ENCODE assay signal across 18 cellular contexts in genomic region chr5:6861667-6862066, GRCh38.
"Had no signal": no experiment of that assay in that cellular context is flagged by ENCODE, and none has a peak within 500 bp of the region (broad histone marks: within the 10 kb centered on the region; RNA-seq: fewer than 3 reads in every experiment).

No MANE protein-coding gene starts in this region.

- H3K9me3 ChIP-seq: Peyer's patch, SJSA1 had no signal

- H3K36me3 ChIP-seq: cardiac muscle cell, Peyer's patch, SJSA1 had no signal

- H3K27me3 ChIP-seq: cardiac muscle cell, Peyer's patch, SJSA1 had no signal

- H3K4me1 ChIP-seq: Peyer's patch, SJSA1 had no signal

- H3K4me3 ChIP-seq: cardiac muscle cell, Peyer's patch, SJSA1 had no signal

- H3K27ac ChIP-seq: cardiac muscle cell, Peyer's patch, SJSA1 had no signal

- DNase-seq: activated CD4-positive, alpha-beta memory T cell treated with anti-CD3 and anti-CD28 coated beads for 36 hours; activated CD4-positive, alpha-beta T cell treated with anti-CD3 and anti-CD28 coated beads, Interleukin-2, amount 10 ng/mL, durations not matched to agents 7 days and 5 days; activated CD4-positive, CD25-positive, alpha-beta regulatory T cell; activated CD8-positive, alpha-beta memory T cell treated with anti-CD3 and anti-CD28 coated beads for 24 hours; activated gamma-delta T cell; activated naive CD4-positive, alpha-beta T cell treated with anti-CD3 and anti-CD28 coated beads for 36 hours; activated T-cell treated with anti-CD3 and anti-CD28 coated beads, Interleukin-2, amount 50 U/mL, for 4 hours; amygdala; MM.1S; NCI-H1105; NCI-H1436; NCI-H2029 treated with DMSO at 0.1 percent for 48 hours; NCI-H345; NCI-H510A treated with DMSO at 0.1 percent for 48 hours; Peyer's patch; SHP77 had no signal
